Comparison of ENCODE assay signal across 17 cellular contexts in the genomic region with DNA sequence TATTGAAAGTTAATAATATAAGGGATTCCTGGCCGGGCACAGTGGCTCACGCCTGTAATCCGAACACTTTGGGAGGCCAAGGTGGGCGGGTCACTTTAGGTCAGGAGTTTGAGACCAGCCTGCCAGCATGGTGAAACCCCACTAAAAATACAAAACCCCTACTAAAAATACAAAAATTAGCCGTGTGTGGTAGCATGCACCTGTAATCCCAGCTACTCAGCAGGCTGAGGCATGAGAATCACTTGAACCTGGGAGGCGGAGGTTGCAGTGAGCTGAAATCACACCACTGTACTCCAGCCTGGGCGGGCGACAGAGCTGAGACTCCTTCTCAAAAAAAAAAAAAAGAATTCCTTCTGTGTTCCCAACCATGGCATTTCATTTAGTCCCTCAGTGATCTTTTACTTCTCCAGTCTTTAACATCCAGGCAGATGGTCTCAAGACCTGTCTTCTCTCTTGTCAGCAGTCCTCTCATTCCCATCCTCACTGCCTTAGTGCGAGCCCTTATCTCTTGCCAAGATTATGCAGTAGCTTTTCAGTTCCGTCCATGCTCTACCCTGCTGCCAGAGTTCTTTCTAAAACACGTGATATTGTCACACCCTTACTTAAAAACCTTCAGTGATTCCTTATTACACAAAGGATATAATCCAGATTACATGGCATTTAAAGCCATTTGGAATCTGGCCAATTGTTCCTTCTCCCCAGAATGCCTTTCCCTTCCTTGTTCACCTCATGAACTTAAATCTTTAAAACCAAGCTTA. TPM values are rescaled to one million over a fixed set of nuclear protein-coding genes. Genes with fewer than 3 reads are reported as not detected.
A peak's percentile ranks its signal among the peaks of the same experiment; 100 is the strongest.
DNase-seq lines count a peak whose midpoint lies in the region; ATAC-seq, FAIRE-seq and TF ChIP-seq lines count a peak whose summit lies in the region.
"Had no signal": no experiment of that assay in that cellular context is flagged by ENCODE, and none has a peak within 500 bp of the region (broad histone marks: within the 10 kb centered on the region; RNA-seq: fewer than 3 reads in every experiment).

No MANE protein-coding gene starts in this region.

- H3K4me3 ChIP-seq in fibroblast of villous mesenchyme (ENCODE audit: low read depth, low read length) (no peak overlapping the region), retinal pigment epithelial cell (ENCODE audit: low read length) (no peak overlapping the region)
- H3K4me3 ChIP-seq: spleen had no signal

- peaks cover 1% of the 10 kb centered on the region for H3K36me3 Mint-ChIP-seq in activated naive CD4-positive, alpha-beta T cell treated with anti-CD3 and anti-CD28 coated beads for 36 hours (ENCODE audit: low read depth)
- H3K36me3 Mint-ChIP-seq: activated CD4-positive, alpha-beta memory T cell treated with anti-CD3 and anti-CD28 coated beads for 36 hours had no signal

- H3K27me3 Mint-ChIP-seq in activated naive CD4-positive, alpha-beta T cell treated with anti-CD3 and anti-CD28 coated beads for 36 hours (ENCODE audit: low read depth): no peaks in the 10 kb centered on the region
- H3K27me3 Mint-ChIP-seq: activated CD4-positive, alpha-beta memory T cell treated with anti-CD3 and anti-CD28 coated beads for 36 hours; memory B cell had no signal

- CTCF ChIA-PET in activated naive CD4-positive, alpha-beta T cell treated with anti-CD3 and anti-CD28 coated beads for 36 hours (lab: Charles Lee): no interaction called here

- intact Hi-C loops in activated naive CD4-positive, alpha-beta T cell treated with anti-CD3 and anti-CD28 coated beads for 36 hours (cut with micrococcal nuclease): no loop called here

- peak; percentile 11 for FAIRE-seq in D721Med (lab: Jason Lieb, UNC)

- DNase-seq in D721Med (ENCODE audit: insufficient read length, low spot score): no peak
- peak; percentile 61 for DNase-seq in OCI-M1 (lab: John Stamatoyannopoulos, UW)
- peak; percentile 62 for DNase-seq in fibroblast of villous mesenchyme (ENCODE audit: low read depth)
- peak; percentile 51 for DNase-seq in retinal pigment epithelial cell (ENCODE audit: low read depth)
- no peak for DNase-seq in activated naive CD4-positive, alpha-beta T cell treated with anti-CD3 and anti-CD28 coated beads for 36 hours
- DNase-seq in germinal center (ENCODE audit: low spot score): no peak
- DNase-seq: activated CD4-positive, alpha-beta memory T cell treated with anti-CD3 and anti-CD28 coated beads for 36 hours; anterior cingulate cortex; dermis blood vessel endothelial cell; HFFc6; NCI-H1436 treated with DMSO at 0.1 percent for 48 hours; nucleus accumbens; spleen had no signal

- ATAC-seq in GM18505 (IDR thresholded peaks at IDR 0.05; ENCODE audit: unreplicated experiment): no peak
- ATAC-seq in GM19328 (IDR thresholded peaks at IDR 0.05; ENCODE audit: unreplicated experiment): no peak

- no peak for TF ChIP-seq POLR2A in GM18505 (IDR thresholded peaks at IDR 0.05; ENCODE audit: borderline replicate concordance, extremely low read depth, insufficient read depth, insufficient read length)

- no peak overlapping the region for H3K27ac Mint-ChIP-seq in activated naive CD4-positive, alpha-beta T cell treated with anti-CD3 and anti-CD28 coated beads for 36 hours
- H3K27ac Mint-ChIP-seq: activated CD4-positive, alpha-beta memory T cell treated with anti-CD3 and anti-CD28 coated beads for 36 hours; activated T-helper 1 cell treated with anti-CD3 and anti-CD28 coated beads, Interleukin-12 subunit alpha, Interleukin-12 subunit beta, Interleukin-2, Interleukin-4 antibody, amounts not matched to agents 30 ng/mL and 10 ng/mL and 1 ng/mL, durations not matched to agents 14 hours and 24 hours and 36 hours; HFFc6; memory B cell had no signal

- H3K4me1 Mint-ChIP-seq in activated naive CD4-positive, alpha-beta T cell treated with anti-CD3 and anti-CD28 coated beads for 36 hours (ENCODE audit: low read depth): peaks cover 3% of the 10 kb centered on the region

- TF ChIP-seq CTCF in D721Med (IDR thresholded peaks at IDR 0.05; ENCODE audit: insufficient read depth, missing control alignments) (no peak), fibroblast of villous mesenchyme (IDR thresholded peaks at IDR 0.05; ENCODE audit: insufficient read depth, low read depth, low read length) (no peak), retinal pigment epithelial cell (conservative IDR thresholded peaks at IDR 0.05; ENCODE audit: low read depth, low read length) (no peak)

- H3K4me3 Mint-ChIP-seq in activated naive CD4-positive, alpha-beta T cell treated with anti-CD3 and anti-CD28 coated beads for 36 hours: no peak overlapping the region
- H3K4me3 Mint-ChIP-seq: activated CD4-positive, alpha-beta memory T cell treated with anti-CD3 and anti-CD28 coated beads for 36 hours; activated T-helper 1 cell treated with anti-CD3 and anti-CD28 coated beads, Interleukin-12 subunit alpha, Interleukin-12 subunit beta, Interleukin-2, Interleukin-4 antibody, amounts not matched to agents 30 ng/mL and 10 ng/mL and 1 ng/mL, durations not matched to agents 14 hours and 24 hours and 36 hours; HFFc6; memory B cell had no signal

- no peaks in the 10 kb centered on the region for H3K9me3 Mint-ChIP-seq in activated naive CD4-positive, alpha-beta T cell treated with anti-CD3 and anti-CD28 coated beads for 36 hours
- H3K9me3 Mint-ChIP-seq: activated CD4-positive, alpha-beta memory T cell treated with anti-CD3 and anti-CD28 coated beads for 36 hours; activated T-helper 1 cell treated with anti-CD3 and anti-CD28 coated beads, Interleukin-12 subunit alpha, Interleukin-12 subunit beta, Interleukin-2, Interleukin-4 antibody, amounts not matched to agents 30 ng/mL and 10 ng/mL and 1 ng/mL, durations not matched to agents 14 hours and 24 hours and 36 hours; HFFc6; memory B cell had no signal

RNA-seq across cellular contexts. Expression of a gene that starts 17.9 kb away (rescaled TPM):
- 61.5 and 70.0 TPM in 2 replicates for total RNA-seq in fibroblast of villous mesenchyme
- total RNA-seq in activated naive CD4-positive, alpha-beta T cell treated with anti-CD3 and anti-CD28 coated beads for 36 hours: 10 to 100 TPM; 46.7 to 47.6 TPM

RNA-seq across cellular contexts. Expression of a gene that starts 28.0 kb away (rescaled TPM):
- 123 and 152 TPM in 2 replicates for total RNA-seq in fibroblast of villous mesenchyme
- total RNA-seq in activated naive CD4-positive, alpha-beta T cell treated with anti-CD3 and anti-CD28 coated beads for 36 hours: 10 to 100 TPM; 19.5 to 21.0 TPM

Comparison
In these comparisons a context has a peak if more than half of its experiments do, and no peak if none do; other contexts are left out.
1. DNase-seq: peak in OCI-M1 (single experiment), fibroblast of villous mesenchyme (single experiment) and retinal pigment epithelial cell (single experiment); none in D721Med (single experiment), activated naive CD4-positive, alpha-beta T cell treated with anti-CD3 and anti-CD28 coated beads for 36 hours (single experiment) and germinal center (single experiment).